Comparison of ENCODE assay signal across 8 cellular contexts in genomic region chr18:25503567-25504081, GRCh38.
A peak's percentile ranks its signal among the peaks of the same experiment; 100 is the strongest.
DNase-seq lines count a peak whose midpoint lies in the region; ATAC-seq and TF ChIP-seq lines count a peak whose summit lies in the region.

No MANE protein-coding gene starts in this region.

- H3K4me1 Mint-ChIP-seq in activated CD4-positive, alpha-beta T cell treated with anti-CD3 and anti-CD28 coated beads for 36 hours = no peaks in the 10 kb centered on the region

- no peak overlapping the region for H3K9ac ChIP-seq in SK-N-MC (ENCODE audit: insufficient read length)

- no peaks in the 10 kb centered on the region for H3K36me3 Mint-ChIP-seq in activated CD4-positive, alpha-beta T cell treated with anti-CD3 and anti-CD28 coated beads for 36 hours (ENCODE audit: low read depth)

- H3K36me3 ChIP-seq in SK-N-MC (ENCODE audit: insufficient read depth, low read length) (no peaks in the 10 kb centered on the region), muscle layer of duodenum (ENCODE audit: control insufficient read depth in 1 of 2, insufficient read depth in 2 of 2, low read length in 2 of 2) (no peaks in the 10 kb centered on the region)

- H3K4me3 ChIP-seq in SK-N-MC (peak overlapping the region; percentile 73), fibroblast of mammary gland (ENCODE audit: control insufficient read depth, low read depth, low read length) (peak overlapping the region; percentile 61), muscle layer of duodenum (ENCODE audit: low read depth in 1 of 2, low read length in 2 of 2) (peak overlapping the region; percentile 38 to 53)

- ATAC-seq in HG02884 (IDR thresholded peaks at IDR 0.05; ENCODE audit: unreplicated experiment) = no peak
- ATAC-seq in HG02610 (IDR thresholded peaks at IDR 0.05; ENCODE audit: unreplicated experiment) = no peak
- no peak for ATAC-seq in activated CD4-positive, alpha-beta T cell treated with anti-CD3 and anti-CD28 coated beads for 36 hours

- peaks cover 0 to 4% of the 10 kb centered on the region in 2 donors for H3K4me1 ChIP-seq in muscle layer of duodenum (ENCODE audit: control insufficient read depth in 1 of 2, insufficient read depth in 2 of 2, low read length in 2 of 2)

- H3K9me3 ChIP-seq in SK-N-MC (ENCODE audit: low read depth, low read length) (no peaks in the 10 kb centered on the region), muscle layer of duodenum (ENCODE audit: control insufficient read depth in 1 of 2, low read length in 2 of 2) (peaks cover 0 to 7% of the 10 kb centered on the region in 2 donors)

- POLR2A ChIA-PET in activated CD4-positive, alpha-beta T cell treated with anti-CD3 and anti-CD28 coated beads for 36 hours (lab: Charles Lee) = no interaction called here

- CTCF ChIA-PET in activated CD4-positive, alpha-beta T cell treated with anti-CD3 and anti-CD28 coated beads for 36 hours (lab: Charles Lee) = no interaction called here

- intact Hi-C loops in activated CD4-positive, alpha-beta T cell treated with anti-CD3 and anti-CD28 coated beads for 36 hours (cut with DNase I, micrococcal nuclease) = no loop called here

- H3K27me3 Mint-ChIP-seq in activated CD4-positive, alpha-beta T cell treated with anti-CD3 and anti-CD28 coated beads for 36 hours = peaks cover 3% of the 10 kb centered on the region

- H3K9me3 Mint-ChIP-seq in activated CD4-positive, alpha-beta T cell treated with anti-CD3 and anti-CD28 coated beads for 36 hours (ENCODE audit: low read depth) = no peaks in the 10 kb centered on the region

- no peak overlapping the region for H3K4me3 Mint-ChIP-seq in activated CD4-positive, alpha-beta T cell treated with anti-CD3 and anti-CD28 coated beads for 36 hours

- H3K27me3 ChIP-seq in muscle layer of duodenum (ENCODE audit: low read depth, low read length) = no peaks in the 10 kb centered on the region

- peak; percentile 11 for DNase-seq in HS-27A (ENCODE audit: low read depth)
- DNase-seq in SK-N-MC (ENCODE audit: low read depth, low spot score) = peak; percentile 18
- DNase-seq in fibroblast of mammary gland (ENCODE audit: low read depth) = peak; percentile 85
- DNase-seq in NCI-H187 treated with DMSO at 0.1 percent for 48 hours (lab: John Stamatoyannopoulos, UW) = no peak
- DNase-seq in activated CD4-positive, alpha-beta T cell treated with anti-CD3 and anti-CD28 coated beads for 36 hours = no peak

- H3K27ac ChIP-seq in SK-N-MC (no peak overlapping the region), muscle layer of duodenum (ENCODE audit: low read length) (no peak overlapping the region)

- TF ChIP-seq CTCF in fibroblast of mammary gland (conservative IDR thresholded peaks at IDR 0.05; ENCODE audit: control insufficient read depth, insufficient read depth, low read depth, low read length) = no peak

- H3K27ac Mint-ChIP-seq in activated CD4-positive, alpha-beta T cell treated with anti-CD3 and anti-CD28 coated beads for 36 hours = no peak overlapping the region

Comparison
In these comparisons a context has a peak if more than half of its experiments do, and no peak if none do; other contexts are left out.
1. DNase-seq: peak in HS-27A (single experiment), SK-N-MC (single experiment) and fibroblast of mammary gland (single experiment); none in NCI-H187 treated with DMSO at 0.1 percent for 48 hours (single experiment) and activated CD4-positive, alpha-beta T cell treated with anti-CD3 and anti-CD28 coated beads for 36 hours (single experiment).
2. Peak in every context shown above with its lines, with median percentiles within 50 percentile points of each other: H3K4me3 ChIP-seq.